8 cellular contexts compared by ENCODE assay signal in the genomic region with DNA sequence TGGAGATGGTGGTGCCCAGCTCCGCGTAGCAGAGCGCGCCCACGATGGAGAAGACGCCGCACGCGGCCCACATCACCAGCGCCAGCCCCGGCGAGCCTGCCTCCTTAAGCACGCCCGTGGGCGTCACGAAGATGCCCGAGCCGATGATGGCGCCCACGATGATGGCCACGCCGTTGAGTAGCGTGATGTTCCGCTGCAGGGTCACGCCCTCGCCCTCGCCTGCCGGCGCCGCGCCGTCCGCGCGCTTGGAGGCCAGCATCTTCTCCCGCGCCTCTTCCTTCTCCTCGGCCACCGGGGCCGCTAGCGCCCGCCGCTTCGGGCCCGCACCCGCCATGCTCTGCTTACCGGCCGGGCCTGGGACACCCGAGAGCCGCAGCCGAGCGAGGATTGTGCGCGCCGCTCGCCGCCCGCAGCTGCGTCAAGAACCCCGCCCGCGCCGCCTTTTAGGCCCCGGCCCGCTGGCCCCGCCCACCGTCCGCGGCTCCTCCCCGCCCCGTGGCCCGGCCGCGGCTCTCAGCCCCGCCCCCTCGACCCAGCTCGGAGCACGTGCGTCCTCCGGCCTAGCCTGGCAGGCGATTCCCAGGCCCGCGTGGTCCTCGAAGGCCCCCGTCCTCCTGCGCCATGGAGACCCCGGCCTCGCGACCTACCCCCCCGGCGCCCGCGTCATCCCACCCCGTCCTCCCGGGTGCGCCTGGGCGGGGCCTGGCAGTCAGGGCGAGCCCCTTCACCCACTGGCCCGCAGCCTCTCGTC. TPM values are rescaled to one million over a fixed set of nuclear protein-coding genes. Genes with fewer than 3 reads are reported as not detected.
DNase-seq lines count a peak whose midpoint lies in the region; ATAC-seq and TF ChIP-seq lines count a peak whose summit lies in the region.
"Not testable (repeated sequence)": the region's sequence is repeated elsewhere in the genome, so short reads cannot be mapped to it uniquely, and the experiment has no call there.

No MANE protein-coding gene starts in this region.

- not testable (repeated sequence) for H3K9me3 Mint-ChIP-seq in activated T-cell treated with anti-CD3 and anti-CD28 coated beads, Interleukin-2, amount 50 U/mL, for 72 hours

- H3K4me3 Mint-ChIP-seq in activated T-cell treated with anti-CD3 and anti-CD28 coated beads, Interleukin-2, amount 50 U/mL, for 72 hours, result peak overlapping the region; percentile 90 to 99

- CTCF ChIA-PET in RWPE1 (lab: Yijun Ruan, JAX), result not testable (repeated sequence)

- not testable (repeated sequence) for H3K27me3 Mint-ChIP-seq in activated T-cell treated with anti-CD3 and anti-CD28 coated beads, Interleukin-2, amount 50 U/mL, for 72 hours (ENCODE audit: low read depth)

- DNase-seq in COLO668 (lab: John Stamatoyannopoulos, UW; ENCODE audit: unreplicated experiment) (peak; percentile 92), LNCaP clone FGC (ENCODE audit: low read depth) (peak; percentile 13), RWPE1 (ENCODE audit: low spot score) (peak; percentile 64), mucosa of gallbladder (ENCODE audit: low spot score) (peak; percentile 87)
- DNase-seq in activated T-cell treated with anti-CD3 and anti-CD28 coated beads, Interleukin-2, amount 50 U/mL, for 72 hours, result peak; percentile 93 to 97
- peak; percentile 81 to 89 for DNase-seq in stimulated activated CD8-positive, alpha-beta memory T cell treated with anti-CD3 and anti-CD28 coated beads, Interleukin-15, amount 100 ng/mL, for 4 hours (ENCODE audit: low read depth in 2 of 2)

- H3K27ac ChIP-seq in RWPE1, result peak overlapping the region; percentile 88

- peaks cover 7 to 19% of the 10 kb centered on the region in 2 donors for H3K36me3 Mint-ChIP-seq in activated T-cell treated with anti-CD3 and anti-CD28 coated beads, Interleukin-2, amount 50 U/mL, for 72 hours (ENCODE audit: insufficient read depth in 2 of 2)

- peak; percentile 30 for ATAC-seq in GM21576 (IDR thresholded peaks at IDR 0.05; ENCODE audit: unreplicated experiment)
- ATAC-seq in activated T-cell treated with anti-CD3 and anti-CD28 coated beads, Interleukin-2, amount 50 U/mL, for 72 hours (replicated peaks in 1 of 2), result peak; percentile 54 to 57
- ATAC-seq in esophagus mucosa, result peak; percentile 74

- peak overlapping the region; percentile 99 for H3K27ac Mint-ChIP-seq in activated T-cell treated with anti-CD3 and anti-CD28 coated beads, Interleukin-2, amount 50 U/mL, for 72 hours

- not testable (repeated sequence) for TF ChIP-seq CTCF in LNCaP clone FGC (IDR thresholded peaks at IDR 0.05; ENCODE audit: control insufficient read depth, extremely low read depth, insufficient read depth); RWPE1 (conservative IDR thresholded peaks at IDR 0.05; ENCODE audit: low read depth)

- POLR2A ChIA-PET in RWPE1 (lab: Yijun Ruan, JAX; ENCODE audit: low non-redundant PET), result not testable (repeated sequence)

- H3K4me1 Mint-ChIP-seq in activated T-cell treated with anti-CD3 and anti-CD28 coated beads, Interleukin-2, amount 50 U/mL, for 72 hours (ENCODE audit: low read depth), result peaks cover 19% of the 10 kb centered on the region

- peak overlapping the region; percentile 57 for H3K4me3 ChIP-seq in LNCaP clone FGC (ENCODE audit: low read depth, low read length)

RNA-seq across cellular contexts. Expression of gene SPN, which starts 49.6 kb away (rescaled TPM):
- total RNA-seq in activated T-cell treated with anti-CD3 and anti-CD28 coated beads, Interleukin-2, amount 50 U/mL, for 72 hours, result 10 to 100 TPM; 77.4 to 84.4 TPM
- total RNA-seq in esophagus mucosa (0.60 TPM), mucosa of gallbladder (9.0 TPM)

Comparison
In these comparisons a context has a peak if more than half of its experiments do, and no peak if none do; other contexts are left out.
1. Peak in every context shown above with its lines: DNase-seq, ATAC-seq, H3K4me3 ChIP-seq and H3K27ac ChIP-seq.
2. DNase-seq: peak in every context shown above with its lines; median percentile 95 in activated T-cell treated with anti-CD3 and anti-CD28 coated beads, Interleukin-2, amount 50 U/mL, for 72 hours; 92 in COLO668; 87 in mucosa of gallbladder; 85 in stimulated activated CD8-positive, alpha-beta memory T cell treated with anti-CD3 and anti-CD28 coated beads, Interleukin-15, amount 100 ng/mL, for 4 hours; 64 in RWPE1; 13 in LNCaP clone FGC.